22 cellular contexts compared by ENCODE assay signal in genomic region chr14:73234029-73234428, GRCh38.
"Had no signal": no experiment of that assay in that cellular context is flagged by ENCODE, and none has a peak within 500 bp of the region (broad histone marks: within the 10 kb centered on the region; RNA-seq: fewer than 3 reads in every experiment).

No MANE protein-coding gene starts in this region.

- H3K27me3 ChIP-seq: testis had no signal

- FAIRE-seq: colon, endothelial cell of umbilical vein, kidney had no signal

- H3K9me3 Mint-ChIP-seq: endodermal cell; memory B cell; mesothelial cell of epicardium; natural killer cell; stimulated activated naive B cell treated with anti-CD40 and anti-IgM and Interleukin-4, amounts not matched to agents 10 μg/mL and 1 μg/mL and 100 μg/mL, for 72 hours; stimulated activated naive CD8-positive, alpha-beta T cell treated with anti-CD3 and anti-CD28 coated beads, Interleukin-15, amount 100 ng/mL, for 72 hours had no signal

- ATAC-seq: foreskin keratinocyte; left cardiac atrium; lower lobe of right lung; natural killer cell; sciatic nerve; stimulated activated naive B cell treated with anti-CD40 and anti-IgM and Interleukin-4, amounts not matched to agents 10 μg/mL and 1 μg/mL and 100 μg/mL, for 72 hours; stimulated activated naive CD8-positive, alpha-beta T cell treated with anti-CD3 and anti-CD28 coated beads, Interleukin-15, amount 100 ng/mL, for 72 hours had no signal

- DNase-seq: dermis blood vessel endothelial cell; endodermal cell; erythroblast; foreskin keratinocyte; kidney; left cardiac atrium; left ventricle myocardium inferior; lower lobe of right lung; natural killer cell; stimulated activated CD4-positive, alpha-beta T cell treated with anti-CD3 and anti-CD28 coated beads, Interleukin-2, amount 100 ng/mL, for 24 hours; stimulated activated CD4-positive, alpha-beta T cell treated with anti-CD3 and anti-CD28 coated beads, Interleukin-4, amount 100 ng/mL, for 4 hours; stimulated activated naive B cell treated with anti-CD40 and anti-IgM and Interleukin-4, amounts not matched to agents 10 μg/mL and 1 μg/mL and 100 μg/mL, for 72 hours; stimulated activated naive CD8-positive, alpha-beta T cell treated with anti-CD3 and anti-CD28 coated beads, Interleukin-15, amount 100 ng/mL, for 72 hours; testis had no signal

- H3K4me3 Mint-ChIP-seq: endodermal cell; memory B cell; mesothelial cell of epicardium; natural killer cell; stimulated activated naive B cell treated with anti-CD40 and anti-IgM and Interleukin-4, amounts not matched to agents 10 μg/mL and 1 μg/mL and 100 μg/mL, for 72 hours; stimulated activated naive CD8-positive, alpha-beta T cell treated with anti-CD3 and anti-CD28 coated beads, Interleukin-15, amount 100 ng/mL, for 72 hours had no signal

- H3K27ac Mint-ChIP-seq: endodermal cell; memory B cell; mesothelial cell of epicardium; natural killer cell; stimulated activated naive CD8-positive, alpha-beta T cell treated with anti-CD3 and anti-CD28 coated beads, Interleukin-15, amount 100 ng/mL, for 72 hours had no signal

- H3K4me1 ChIP-seq: foreskin keratinocyte had no signal

- H3K36me3 ChIP-seq: left ventricle myocardium inferior, lower lobe of right lung, tibial nerve had no signal

- H3K36me3 Mint-ChIP-seq: memory B cell, mesothelial cell of epicardium, natural killer cell had no signal

- H3K9me3 ChIP-seq: left ventricle myocardium inferior, lower lobe of right lung, neutrophil, testis, tibial nerve had no signal

- H3K27ac ChIP-seq: foreskin keratinocyte, left ventricle myocardium inferior, lower lobe of right lung, neutrophil, skin epidermis, testis, tibial nerve had no signal

- H3K4me3 ChIP-seq: left ventricle myocardium inferior, lower lobe of right lung, skin epidermis, testis, tibial nerve had no signal
